1 cellular context compared by ENCODE assay signal in genomic region chr11:69252494-69252845, GRCh38.
TF ChIP-seq lines count a peak whose summit lies in the region.

No MANE protein-coding gene starts in this region.

TF ChIP-seq in IMR-90, 13 proteins besides CTCF, POLR2A, EP300 and RAD21 (continued from another document):
- TF ChIP-seq MAZ (IDR thresholded peaks at IDR 0.05; ENCODE audit: borderline replicate concordance, low read depth, low read length) (no peak), RFX5 (IDR thresholded peaks at IDR 0.05; ENCODE audit: low read depth, low read length) (no peak), FOS (IDR thresholded peaks at IDR 0.05; ENCODE audit: low read depth, low read length) (no peak)
